Comparison of ENCODE assay signal across 1 cellular context in the genomic region with DNA sequence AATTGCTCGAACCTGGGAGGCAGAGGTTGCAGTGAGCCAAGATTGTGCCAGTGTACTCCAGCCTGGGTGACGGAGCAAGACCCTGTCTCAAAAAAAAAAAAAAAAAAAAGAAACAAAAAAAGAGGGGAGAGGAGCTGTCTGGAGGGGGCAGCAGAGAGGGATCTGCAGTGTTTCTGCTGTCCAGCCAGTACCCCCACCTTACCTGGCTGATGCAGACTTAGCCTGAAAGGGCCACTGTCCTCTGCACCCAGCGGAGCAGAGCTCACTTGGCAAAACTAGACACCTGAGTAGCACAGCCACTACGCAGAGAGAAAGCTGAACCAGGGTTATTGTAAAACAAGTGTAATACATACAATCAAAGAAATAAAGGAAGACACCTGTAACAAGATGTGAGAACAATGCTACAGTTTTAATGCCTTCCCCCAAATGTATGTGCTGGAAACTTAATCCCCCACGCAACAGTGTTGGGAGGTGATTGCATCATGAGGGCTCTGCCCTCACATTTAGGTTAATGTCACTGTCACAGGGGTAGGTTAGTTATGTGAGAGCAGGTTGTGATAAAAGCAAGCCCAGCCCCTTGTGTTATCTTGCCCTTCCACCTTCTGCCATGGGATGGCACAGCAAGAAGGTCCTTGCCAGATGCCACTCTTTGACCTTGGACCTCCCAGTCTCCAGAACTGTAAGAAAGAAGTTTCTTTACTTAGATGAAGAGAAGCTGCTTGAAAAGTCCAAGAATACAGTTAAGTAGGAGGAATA.
TF ChIP-seq lines count a peak whose summit lies in the region.

No MANE protein-coding gene starts in this region.

TF ChIP-seq in K562, 482 proteins besides CTCF, POLR2A, EP300 and RAD21 (continued from another document and continues in another):
- TF ChIP-seq, protein P1, sequence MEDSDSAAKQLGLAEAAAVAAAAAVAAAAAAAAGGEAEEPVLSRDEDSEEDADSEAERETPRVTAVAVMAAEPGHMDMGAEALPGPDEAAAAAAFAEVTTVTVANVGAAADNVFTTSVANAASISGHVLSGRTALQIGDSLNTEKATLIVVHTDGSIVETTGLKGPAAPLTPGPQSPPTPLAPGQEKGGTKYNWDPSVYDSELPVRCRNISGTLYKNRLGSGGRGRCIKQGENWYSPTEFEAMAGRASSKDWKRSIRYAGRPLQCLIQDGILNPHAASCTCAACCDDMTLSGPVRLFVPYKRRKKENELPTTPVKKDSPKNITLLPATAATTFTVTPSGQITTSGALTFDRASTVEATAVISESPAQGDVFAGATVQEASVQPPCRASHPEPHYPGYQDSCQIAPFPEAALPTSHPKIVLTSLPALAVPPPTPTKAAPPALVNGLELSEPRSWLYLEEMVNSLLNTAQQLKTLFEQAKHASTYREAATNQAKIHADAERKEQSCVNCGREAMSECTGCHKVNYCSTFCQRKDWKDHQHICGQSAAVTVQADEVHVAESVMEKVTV (CRISPR knock-in tag; IDR thresholded peaks at IDR 0.05) = no peak
- TF ChIP-seq CHD1 (IDR thresholded peaks at IDR 0.05; ENCODE audit: low read length) = no peak
- no peak for TF ChIP-seq ZNF253 (CRISPR knock-in tag; conservative IDR thresholded peaks at IDR 0.05)
- TF ChIP-seq ZNF668 (CRISPR knock-in tag; IDR thresholded peaks at IDR 0.05) = no peak
- TF ChIP-seq ETV6 (IDR thresholded peaks at IDR 0.05; ENCODE audit: borderline replicate concordance in 1 of 2, low read depth in 2 of 2, low read length in 1 of 2) = no peak
- TF ChIP-seq ETV6 (CRISPR knock-in tag; IDR thresholded peaks at IDR 0.05; ENCODE audit: borderline replicate concordance) = no peak
- TF ChIP-seq, protein P2, sequence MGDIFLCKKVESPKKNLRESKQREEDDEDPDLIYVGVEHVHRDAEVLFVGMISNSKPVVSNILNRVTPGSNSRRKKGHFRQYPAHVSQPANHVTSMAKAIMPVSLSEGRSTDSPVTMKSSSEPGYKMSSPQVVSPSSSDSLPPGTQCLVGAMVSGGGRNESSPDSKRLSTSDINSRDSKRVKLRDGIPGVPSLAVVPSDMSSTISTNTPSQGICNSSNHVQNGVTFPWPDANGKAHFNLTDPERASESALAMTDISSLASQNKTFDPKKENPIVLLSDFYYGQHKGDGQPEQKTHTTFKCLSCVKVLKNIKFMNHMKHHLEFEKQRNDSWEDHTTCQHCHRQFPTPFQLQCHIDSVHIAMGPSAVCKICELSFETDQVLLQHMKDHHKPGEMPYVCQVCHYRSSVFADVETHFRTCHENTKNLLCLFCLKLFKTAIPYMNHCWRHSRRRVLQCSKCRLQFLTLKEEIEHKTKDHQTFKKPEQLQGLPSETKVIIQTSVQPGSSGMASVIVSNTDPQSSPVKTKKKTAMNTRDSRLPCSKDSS (IDR thresholded peaks at IDR 0.05; ENCODE audit: low read depth, partially characterized antibody) = no peak
- TF ChIP-seq PHB (CRISPR knock-in tag; IDR thresholded peaks at IDR 0.05) = no peak
- no peak for TF ChIP-seq ZNF311 (CRISPR knock-in tag; IDR thresholded peaks at IDR 0.05)
- 0 out of 2 replicates have a peak, but pooled peaks have one; percentile 29 for TF ChIP-seq ZEB2 (IDR thresholded peaks at IDR 0.05)
- no peak for TF ChIP-seq SNIP1 (IDR thresholded peaks at IDR 0.05; ENCODE audit: low read depth)
- no peak for TF ChIP-seq PHF8 (IDR thresholded peaks at IDR 0.05; ENCODE audit: borderline replicate concordance, low read length)
- TF ChIP-seq SRSF1 (IDR thresholded peaks at IDR 0.05; ENCODE audit: low read depth, low read length) = no peak
- 0 out of 2 replicates have a peak, but pooled peaks have one; percentile 50 for TF ChIP-seq JUN (IDR thresholded peaks at IDR 0.05; ENCODE audit: borderline replicate concordance, low read depth, low read length)
- TF ChIP-seq JUN (CRISPR knock-in tag; IDR thresholded peaks at IDR 0.05; ENCODE audit: borderline replicate concordance) = no peak
- TF ChIP-seq HMBOX1 (IDR thresholded peaks at IDR 0.05) = peak; percentile 89
- no peak for TF ChIP-seq MAFF (IDR thresholded peaks at IDR 0.05; ENCODE audit: low read length)
- no peak for TF ChIP-seq KLF16 (IDR thresholded peaks at IDR 0.05)
- no peak for TF ChIP-seq ZNF561 (CRISPR knock-in tag; conservative IDR thresholded peaks at IDR 0.05)
- TF ChIP-seq SMARCC2 (IDR thresholded peaks at IDR 0.05; ENCODE audit: low read depth) = no peak
- no peak for TF ChIP-seq SP1 (CRISPR knock-in tag; IDR thresholded peaks at IDR 0.05)
- no peak for TF ChIP-seq KAT7 (CRISPR knock-in tag; IDR thresholded peaks at IDR 0.05; ENCODE audit: borderline replicate concordance)
- no peak for TF ChIP-seq HLTF (IDR thresholded peaks at IDR 0.05)
- no peak for TF ChIP-seq OTX1 (CRISPR knock-in tag; IDR thresholded peaks at IDR 0.05)
- TF ChIP-seq ESRRB (CRISPR knock-in tag; IDR thresholded peaks at IDR 0.05; ENCODE audit: borderline replicate concordance) = no peak
- TF ChIP-seq ZFX (CRISPR knock-in tag; IDR thresholded peaks at IDR 0.05) = no peak
- peak; percentile 15; the same call in 1 of the 2 replicates for TF ChIP-seq ZNF3 (CRISPR knock-in tag; IDR thresholded peaks at IDR 0.05)
- TF ChIP-seq HES1 (IDR thresholded peaks at IDR 0.05; ENCODE audit: low read depth) = no peak
- peak; percentile 42; the same call in 1 of the 2 replicates for TF ChIP-seq NR2C1 (IDR thresholded peaks at IDR 0.05)
- peak; percentile 84 for TF ChIP-seq NR2C1 (tag; IDR thresholded peaks at IDR 0.05)
- TF ChIP-seq PHB2 (IDR thresholded peaks at IDR 0.05; ENCODE audit: low read depth) = no peak
- peak; percentile 95 for TF ChIP-seq ATF3 (IDR thresholded peaks at IDR 0.05)
- TF ChIP-seq ATF3 (CRISPR knock-in tag; conservative IDR thresholded peaks at IDR 0.05) = no peak
- no peak for TF ChIP-seq SMAD2 (IDR thresholded peaks at IDR 0.05; ENCODE audit: low read depth, low read length)
- TF ChIP-seq, protein P3, sequence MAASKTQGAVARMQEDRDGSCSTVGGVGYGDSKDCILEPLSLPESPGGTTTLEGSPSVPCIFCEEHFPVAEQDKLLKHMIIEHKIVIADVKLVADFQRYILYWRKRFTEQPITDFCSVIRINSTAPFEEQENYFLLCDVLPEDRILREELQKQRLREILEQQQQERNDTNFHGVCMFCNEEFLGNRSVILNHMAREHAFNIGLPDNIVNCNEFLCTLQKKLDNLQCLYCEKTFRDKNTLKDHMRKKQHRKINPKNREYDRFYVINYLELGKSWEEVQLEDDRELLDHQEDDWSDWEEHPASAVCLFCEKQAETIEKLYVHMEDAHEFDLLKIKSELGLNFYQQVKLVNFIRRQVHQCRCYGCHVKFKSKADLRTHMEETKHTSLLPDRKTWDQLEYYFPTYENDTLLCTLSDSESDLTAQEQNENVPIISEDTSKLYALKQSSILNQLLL (CRISPR knock-in tag; IDR thresholded peaks at IDR 0.05; ENCODE audit: borderline replicate concordance) = no peak
- no peak for TF ChIP-seq FOXO4 (CRISPR knock-in tag; IDR thresholded peaks at IDR 0.05)
- TF ChIP-seq FOXP1 (CRISPR knock-in tag; IDR thresholded peaks at IDR 0.05) = no peak
- no peak for TF ChIP-seq ZBTB12 (CRISPR knock-in tag; IDR thresholded peaks at IDR 0.05)
- TF ChIP-seq NR0B1 (IDR thresholded peaks at IDR 0.05; ENCODE audit: partially characterized antibody) = no peak
- no peak for TF ChIP-seq POLR3G (IDR thresholded peaks at IDR 0.05; ENCODE audit: extremely low read depth, insufficient read length, insufficient replicate concordance)
- TF ChIP-seq ZNF511 (CRISPR knock-in tag; IDR thresholded peaks at IDR 0.05) = no peak
- no peak for TF ChIP-seq TAF1 (IDR thresholded peaks at IDR 0.05; ENCODE audit: control insufficient read depth, extremely low read depth, insufficient read depth, low read length, severe bottlenecking)
- TF ChIP-seq CTBP1 (IDR thresholded peaks at IDR 0.05; ENCODE audit: borderline replicate concordance) = peak; percentile 76
- TF ChIP-seq, protein P4, sequence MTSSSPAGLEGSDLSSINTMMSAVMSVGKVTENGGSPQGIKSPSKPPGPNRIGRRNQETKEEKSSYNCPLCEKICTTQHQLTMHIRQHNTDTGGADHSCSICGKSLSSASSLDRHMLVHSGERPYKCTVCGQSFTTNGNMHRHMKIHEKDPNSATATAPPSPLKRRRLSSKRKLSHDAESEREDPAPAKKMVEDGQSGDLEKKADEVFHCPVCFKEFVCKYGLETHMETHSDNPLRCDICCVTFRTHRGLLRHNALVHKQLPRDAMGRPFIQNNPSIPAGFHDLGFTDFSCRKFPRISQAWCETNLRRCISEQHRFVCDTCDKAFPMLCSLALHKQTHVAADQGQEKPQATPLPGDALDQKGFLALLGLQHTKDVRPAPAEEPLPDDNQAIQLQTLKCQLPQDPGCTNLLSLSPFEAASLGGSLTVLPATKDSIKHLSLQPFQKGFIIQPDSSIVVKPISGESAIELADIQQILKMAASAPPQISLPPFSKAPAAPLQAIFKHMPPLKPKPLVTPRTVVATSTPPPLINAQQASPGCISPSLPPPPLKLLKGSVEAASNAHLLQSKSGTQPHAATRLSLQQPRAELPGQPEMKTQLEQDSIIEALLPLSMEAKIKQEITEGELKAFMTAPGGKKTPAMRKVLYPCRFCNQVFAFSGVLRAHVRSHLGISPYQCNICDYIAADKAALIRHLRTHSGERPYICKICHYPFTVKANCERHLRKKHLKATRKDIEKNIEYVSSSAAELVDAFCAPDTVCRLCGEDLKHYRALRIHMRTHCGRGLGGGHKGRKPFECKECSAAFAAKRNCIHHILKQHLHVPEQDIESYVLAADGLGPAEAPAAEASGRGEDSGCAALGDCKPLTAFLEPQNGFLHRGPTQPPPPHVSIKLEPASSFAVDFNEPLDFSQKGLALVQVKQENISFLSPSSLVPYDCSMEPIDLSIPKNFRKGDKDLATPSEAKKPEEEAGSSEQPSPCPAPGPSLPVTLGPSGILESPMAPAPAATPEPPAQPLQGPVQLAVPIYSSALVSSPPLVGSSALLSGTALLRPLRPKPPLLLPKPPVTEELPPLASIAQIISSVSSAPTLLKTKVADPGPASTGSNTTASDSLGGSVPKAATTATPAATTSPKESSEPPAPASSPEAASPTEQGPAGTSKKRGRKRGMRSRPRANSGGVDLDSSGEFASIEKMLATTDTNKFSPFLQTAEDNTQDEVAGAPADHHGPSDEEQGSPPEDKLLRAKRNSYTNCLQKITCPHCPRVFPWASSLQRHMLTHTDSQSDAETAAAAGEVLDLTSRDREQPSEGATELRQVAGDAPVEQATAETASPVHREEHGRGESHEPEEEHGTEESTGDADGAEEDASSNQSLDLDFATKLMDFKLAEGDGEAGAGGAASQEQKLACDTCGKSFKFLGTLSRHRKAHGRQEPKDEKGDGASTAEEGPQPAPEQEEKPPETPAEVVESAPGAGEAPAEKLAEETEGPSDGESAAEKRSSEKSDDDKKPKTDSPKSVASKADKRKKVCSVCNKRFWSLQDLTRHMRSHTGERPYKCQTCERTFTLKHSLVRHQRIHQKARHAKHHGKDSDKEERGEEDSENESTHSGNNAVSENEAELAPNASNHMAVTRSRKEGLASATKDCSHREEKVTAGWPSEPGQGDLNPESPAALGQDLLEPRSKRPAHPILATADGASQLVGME (CRISPR knock-in tag; IDR thresholded peaks at IDR 0.05) = no peak
- no peak for TF ChIP-seq SMC3 (conservative IDR thresholded peaks at IDR 0.05; ENCODE audit: insufficient read depth, low read depth, low read length)
